In the genomic region with DNA sequence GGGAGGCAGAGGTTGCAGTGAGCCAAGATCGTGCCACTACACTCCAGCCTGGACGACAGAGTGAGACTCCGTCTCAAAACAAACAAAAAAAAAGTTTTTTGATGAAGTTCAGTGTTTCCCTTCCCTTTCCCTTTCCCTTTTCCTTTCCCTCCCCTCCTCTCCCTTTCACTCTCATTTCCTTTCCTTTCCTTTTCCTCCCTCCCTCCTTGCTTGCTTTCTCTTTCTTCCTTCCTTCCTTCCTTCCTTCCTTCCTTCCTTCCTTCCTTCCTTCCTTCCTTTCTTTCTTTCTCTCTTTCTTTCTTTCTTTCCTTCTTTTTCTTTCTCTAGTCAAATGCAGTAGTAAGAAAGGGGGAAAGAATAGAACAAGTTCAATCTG, we compare ENCODE assay signal across 8 cellular contexts. TPM values are rescaled to one million over a fixed set of nuclear protein-coding genes. Genes with fewer than 3 reads are reported as not detected.
DNase-seq lines count a peak whose midpoint lies in the region; ATAC-seq and TF ChIP-seq lines count a peak whose summit lies in the region.
"Not testable (repeated sequence)": the region's sequence is repeated elsewhere in the genome, so short reads cannot be mapped to it uniquely, and the experiment has no call there.

No MANE protein-coding gene starts in this region.

- not testable (repeated sequence) for H4K20me1 ChIP-seq in HCT116 (ENCODE audit: insufficient read depth)

- peak overlapping the region in 5 of 7 donors; percentile 22 to 83 (median 50) for H3K27ac Mint-ChIP-seq in CD4-positive, alpha-beta memory T cell
- H3K27ac Mint-ChIP-seq in T-helper 17 cell: peak overlapping the region; percentile 67
- peak overlapping the region; percentile 76 for H3K27ac Mint-ChIP-seq in activated T-cell treated with anti-CD3 and anti-CD28 coated beads, Interleukin-2, amount 50 U/mL, for 24 hours
- H3K27ac Mint-ChIP-seq in activated naive CD4-positive, alpha-beta T cell treated with anti-CD3 and anti-CD28 coated beads, Interleukin-2, amount 50 U/mL, for 72 hours: peak overlapping the region; percentile 62 to 75
- peak overlapping the region; percentile 95 for H3K27ac Mint-ChIP-seq in central memory CD8-positive, alpha-beta T cell (ENCODE audit: low read depth)
- H3K27ac Mint-ChIP-seq in naive thymus-derived CD8-positive, alpha-beta T cell: peak overlapping the region; percentile 59 to 94 (median 85)
- peak overlapping the region; percentile 72 for H3K27ac Mint-ChIP-seq in stimulated activated naive CD8-positive, alpha-beta T cell treated with anti-CD3 and anti-CD28 coated beads, Interleukin-15, Interleukin-2, amounts not matched to agents 100 ng/mL and 50 ng/mL, for 24 hours

- TF ChIP-seq RAD21 in HCT116 (IDR thresholded peaks at IDR 0.05; ENCODE audit: low read depth): not testable (repeated sequence)

- RAD21 ChIA-PET in HCT116 (lab: Charles Lee; ENCODE audit: low non-redundant PET in 1 of 2, low total read pairs in 2 of 2, uncharacterized antibody in 2 of 2, unreplicated experiment in 2 of 2): not testable (repeated sequence)

- not testable (repeated sequence) for H3K36me3 ChIP-seq in CD4-positive, alpha-beta memory T cell (ENCODE audit: insufficient read depth, low read length); HCT116 (ENCODE audit: control insufficient read depth in 1 of 2, insufficient read depth in 2 of 2, low read length in 2 of 2)

- H3K4me1 ChIP-seq in CD4-positive, alpha-beta memory T cell (ENCODE audit: insufficient read depth, low read length): peaks cover 32% of the 10 kb centered on the region
- peaks cover 7 to 45% of the 10 kb centered on the region in 2 experiments for H3K4me1 ChIP-seq in HCT116 (ENCODE audit: control insufficient read depth in 1 of 2, insufficient read depth in 2 of 2, low read length in 2 of 2)

- peak overlapping the region; percentile 45 for H3K4me2 ChIP-seq in HCT116 (ENCODE audit: low read length)

- H3K4me3 ChIP-seq in CD4-positive, alpha-beta memory T cell (ENCODE audit: low read length in 2 of 2); HCT116 (replicated peaks in 1 of 2; ENCODE audit: low read depth in 1 of 2, low read length in 2 of 2): not testable (repeated sequence)

- not testable (repeated sequence) for H3K9me3 ChIP-seq in CD4-positive, alpha-beta memory T cell (ENCODE audit: control insufficient read depth in 1 of 2, low read length in 2 of 2); HCT116 (ENCODE audit: control insufficient read depth in 1 of 2, insufficient read depth in 1 of 2, low read depth in 1 of 2, low read length in 2 of 2); T-helper 17 cell (ENCODE audit: control insufficient read depth, low read length, poor library complexity, severe bottlenecking)

- POLR2A ChIA-PET in CD4-positive, alpha-beta memory T cell (lab: Charles Lee; ENCODE audit: partially characterized antibody): not testable (repeated sequence)
- POLR2A ChIA-PET in HCT116 (lab: Charles Lee): interaction anchor here (1.3 kb wide), 1 partner anchor 12 kb away, joined by 3 read pairs; no protein-coding TSS in a partner anchor
- POLR2A ChIA-PET in naive thymus-derived CD8-positive, alpha-beta T cell (lab: Charles Lee): interaction anchor here (1.0 to 1.2 kb wide), 3 partner anchors 14 to 30 kb away, joined by 4 read pairs; no protein-coding TSS in a partner anchor

- not testable (repeated sequence) for H3K27ac ChIP-seq in CD4-positive, alpha-beta memory T cell (ENCODE audit: low read depth, low read length); HCT116 (ENCODE audit: low read depth, low read length)

- H3K27me3 ChIP-seq in CD4-positive, alpha-beta memory T cell (ENCODE audit: insufficient read depth, low read length); HCT116 (ENCODE audit: insufficient read depth, low read length): not testable (repeated sequence)

- H3K36me3 Mint-ChIP-seq in CD4-positive, alpha-beta memory T cell: peaks cover 11 to 20% of the 10 kb centered on the region in 2 donors
- H3K36me3 Mint-ChIP-seq in T-helper 17 cell (ENCODE audit: low read depth): not testable (repeated sequence)
- H3K36me3 Mint-ChIP-seq in activated T-cell treated with anti-CD3 and anti-CD28 coated beads, Interleukin-2, amount 50 U/mL, for 24 hours (ENCODE audit: low read depth): peaks cover 12% of the 10 kb centered on the region
- H3K36me3 Mint-ChIP-seq in activated naive CD4-positive, alpha-beta T cell treated with anti-CD3 and anti-CD28 coated beads, Interleukin-2, amount 50 U/mL, for 72 hours: peaks cover 0 to 15% of the 10 kb centered on the region in 2 donors
- peaks cover 11% of the 10 kb centered on the region for H3K36me3 Mint-ChIP-seq in central memory CD8-positive, alpha-beta T cell (ENCODE audit: insufficient read depth)
- peaks cover 0 to 24% (median 12%) of the 10 kb centered on the region in 3 donors for H3K36me3 Mint-ChIP-seq in naive thymus-derived CD8-positive, alpha-beta T cell
- H3K36me3 Mint-ChIP-seq in stimulated activated naive CD8-positive, alpha-beta T cell treated with anti-CD3 and anti-CD28 coated beads, Interleukin-15, Interleukin-2, amounts not matched to agents 100 ng/mL and 50 ng/mL, for 24 hours (ENCODE audit: low read depth): peaks cover 11% of the 10 kb centered on the region

- TF ChIP-seq POLR2A in HCT116 (IDR thresholded peaks at IDR 0.05; ENCODE audit: borderline replicate concordance, extremely low read depth, insufficient read depth, insufficient read length): not testable (repeated sequence)

- not testable (repeated sequence) for H3K9ac ChIP-seq in HCT116 (ENCODE audit: low read length)

- not testable (repeated sequence) for H3K27me3 Mint-ChIP-seq in CD4-positive, alpha-beta memory T cell; T-helper 17 cell; activated T-cell treated with anti-CD3 and anti-CD28 coated beads, Interleukin-2, amount 50 U/mL, for 24 hours; central memory CD8-positive, alpha-beta T cell; naive thymus-derived CD8-positive, alpha-beta T cell; stimulated activated naive CD8-positive, alpha-beta T cell treated with anti-CD3 and anti-CD28 coated beads, Interleukin-15, Interleukin-2, amounts not matched to agents 100 ng/mL and 50 ng/mL, for 24 hours

- H3K9me3 Mint-ChIP-seq in CD4-positive, alpha-beta memory T cell; activated T-cell treated with anti-CD3 and anti-CD28 coated beads, Interleukin-2, amount 50 U/mL, for 24 hours; activated naive CD4-positive, alpha-beta T cell treated with anti-CD3 and anti-CD28 coated beads, Interleukin-2, amount 50 U/mL, for 72 hours; central memory CD8-positive, alpha-beta T cell; naive thymus-derived CD8-positive, alpha-beta T cell; stimulated activated naive CD8-positive, alpha-beta T cell treated with anti-CD3 and anti-CD28 coated beads, Interleukin-15, Interleukin-2, amounts not matched to agents 100 ng/mL and 50 ng/mL, for 24 hours: not testable (repeated sequence)

- BruUV-seq in HCT116 (replicated peaks; lab: Mats Ljungman, UMichigan): not testable (repeated sequence)

- ATAC-seq in HCT116; T-helper 17 cell; activated naive CD4-positive, alpha-beta T cell treated with anti-CD3 and anti-CD28 coated beads, Interleukin-2, amount 50 U/mL, for 72 hours; central memory CD8-positive, alpha-beta T cell (replicated peaks; ENCODE audit: extremely low read depth, poor library complexity, severe bottlenecking); naive thymus-derived CD8-positive, alpha-beta T cell: not testable (repeated sequence)

- H3K4me1 Mint-ChIP-seq in CD4-positive, alpha-beta memory T cell: peaks cover 41 to 73% (median 53%) of the 10 kb centered on the region in 4 donors
- peaks cover 30% of the 10 kb centered on the region for H3K4me1 Mint-ChIP-seq in T-helper 17 cell
- peaks cover 73% of the 10 kb centered on the region for H3K4me1 Mint-ChIP-seq in activated T-cell treated with anti-CD3 and anti-CD28 coated beads, Interleukin-2, amount 50 U/mL, for 24 hours (ENCODE audit: low read depth)
- H3K4me1 Mint-ChIP-seq in central memory CD8-positive, alpha-beta T cell: peaks cover 60% of the 10 kb centered on the region
- H3K4me1 Mint-ChIP-seq in naive thymus-derived CD8-positive, alpha-beta T cell: peaks cover 28 to 80% (median 76%) of the 10 kb centered on the region in 4 donors
- H3K4me1 Mint-ChIP-seq in stimulated activated naive CD8-positive, alpha-beta T cell treated with anti-CD3 and anti-CD28 coated beads, Interleukin-15, Interleukin-2, amounts not matched to agents 100 ng/mL and 50 ng/mL, for 24 hours (ENCODE audit: low read depth): peaks cover 81% of the 10 kb centered on the region

- CTCF ChIA-PET in CD4-positive, alpha-beta memory T cell (lab: Charles Lee; ENCODE audit: partially characterized antibody): interaction anchor here (0.9 to 1.1 kb wide), 3 partner anchors 29 to 67 kb away, joined by 3 to 4 read pairs (median 3); no protein-coding TSS in a partner anchor
- CTCF ChIA-PET in HCT116 (lab: Charles Lee): not testable (repeated sequence)

- not testable (repeated sequence) for H3K9me2 ChIP-seq in HCT116 (ENCODE audit: insufficient read depth)

- not testable (repeated sequence) for DNase-seq in CD4-positive, alpha-beta memory T cell; HCT116 (ENCODE audit: low read depth, low spot score); T-helper 17 cell; activated T-cell treated with anti-CD3 and anti-CD28 coated beads, Interleukin-2, amount 50 U/mL, for 24 hours; activated naive CD4-positive, alpha-beta T cell treated with anti-CD3 and anti-CD28 coated beads, Interleukin-2, amount 50 U/mL, for 72 hours (ENCODE audit: low spot score in 2 of 2); central memory CD8-positive, alpha-beta T cell (ENCODE audit: low spot score in 2 of 2); naive thymus-derived CD8-positive, alpha-beta T cell

- H2AFZ ChIP-seq in HCT116 (ENCODE audit: low read depth, low read length, poor library complexity, severe bottlenecking): not testable (repeated sequence)

- not testable (repeated sequence) for TF ChIP-seq CTCF in HCT116 (IDR thresholded peaks at IDR 0.05 in 2 of 3, conservative IDR thresholded peaks at IDR 0.05 in 1 of 3; ENCODE audit: borderline replicate concordance in 1 of 3, insufficient read depth in 1 of 3, low read depth in 2 of 3, low read length in 2 of 3)

- intact Hi-C loops in CD4-positive, alpha-beta memory T cell (cut with micrococcal nuclease): not testable (repeated sequence)
- intact Hi-C loops in HCT116 (cut with micrococcal nuclease): loop anchor here (10.0 kb wide), 1 partner anchor 976 kb away; no protein-coding TSS in a partner anchor

- peak overlapping the region in 1 of 8 donors; percentile 33 for H3K4me3 Mint-ChIP-seq in CD4-positive, alpha-beta memory T cell
- not testable (repeated sequence) for H3K4me3 Mint-ChIP-seq in T-helper 17 cell; activated T-cell treated with anti-CD3 and anti-CD28 coated beads, Interleukin-2, amount 50 U/mL, for 24 hours
- H3K4me3 Mint-ChIP-seq in central memory CD8-positive, alpha-beta T cell: peak overlapping the region; percentile 34
- H3K4me3 Mint-ChIP-seq in naive thymus-derived CD8-positive, alpha-beta T cell: peak overlapping the region in 7 of 10 donors; percentile 44 to 81 (median 57)
- peak overlapping the region; percentile 30 for H3K4me3 Mint-ChIP-seq in stimulated activated naive CD8-positive, alpha-beta T cell treated with anti-CD3 and anti-CD28 coated beads, Interleukin-15, Interleukin-2, amounts not matched to agents 100 ng/mL and 50 ng/mL, for 24 hours

- H3K79me2 ChIP-seq in HCT116 (ENCODE audit: insufficient read depth, low read length): peaks cover 26% of the 10 kb centered on the region

RNA-seq across cellular contexts. Expression of gene PITPNC1, which starts 31.4 kb away (rescaled TPM):
- total RNA-seq in CD4-positive, alpha-beta memory T cell: 10 to 100 TPM; 68.4 to 71.2 TPM
- polyA plus RNA-seq in CD4-positive, alpha-beta memory T cell: 100 to 1,000 TPM; 109 to 124 TPM
- total RNA-seq in HCT116 (2021; ENCODE audit: unreplicated experiment) (41.9 TPM), T-helper 17 cell (10 to 100 TPM; 72.9 to 82.0 TPM)
- 41.1 and 57.8 TPM in 2 replicates for polyA plus RNA-seq in HCT116 (2012)
- 10 to 100 TPM; 56.8 to 65.3 TPM for total RNA-seq in activated naive CD4-positive, alpha-beta T cell treated with anti-CD3 and anti-CD28 coated beads, Interleukin-2, amount 50 U/mL, for 72 hours
- 100 to 1,000 TPM; 128 to 133 TPM for total RNA-seq in naive thymus-derived CD8-positive, alpha-beta T cell
- 100 to 1,000 TPM; 119 to 159 (median 125) TPM for polyA plus RNA-seq in naive thymus-derived CD8-positive, alpha-beta T cell

RNA-seq across cellular contexts. Expression of gene PSMD12, which starts 42.1 kb away (rescaled TPM):
- 10 to 100 TPM; 46.9 to 48.8 TPM for total RNA-seq in CD4-positive, alpha-beta memory T cell
- polyA plus RNA-seq in CD4-positive, alpha-beta memory T cell: 10 to 100 TPM; 34.5 to 49.8 TPM
- 115 TPM for total RNA-seq in HCT116 (2021; ENCODE audit: unreplicated experiment)
- polyA plus RNA-seq in HCT116 (2012): 54.1 and 55.3 TPM in 2 replicates
- 10 to 100 TPM; 43.4 to 53.8 TPM for total RNA-seq in T-helper 17 cell
- total RNA-seq in activated naive CD4-positive, alpha-beta T cell treated with anti-CD3 and anti-CD28 coated beads, Interleukin-2, amount 50 U/mL, for 72 hours: 10 to 100 TPM; 79.7 to 92.9 TPM
- 10 to 100 TPM; 44.6 to 45.4 TPM for total RNA-seq in naive thymus-derived CD8-positive, alpha-beta T cell
- polyA plus RNA-seq in naive thymus-derived CD8-positive, alpha-beta T cell: 10 to 100 TPM; 32.0 to 33.0 (median 32.5) TPM
